8 cellular contexts compared by ENCODE assay signal in genomic region chr1:244836598-244836997, GRCh38. TPM values are rescaled to one million over a fixed set of nuclear protein-coding genes. Genes with fewer than 3 reads are reported as not detected.
DNase-seq lines count a peak whose midpoint lies in the region; ATAC-seq, FAIRE-seq and TF ChIP-seq lines count a peak whose summit lies in the region.

No MANE protein-coding gene starts in this region.

- H3K36me3 ChIP-seq in HUES6 (ENCODE audit: control insufficient read depth, insufficient read depth, low read length) (peaks cover 30% of the 10 kb centered on the region), bronchial epithelial cell (ENCODE audit: control insufficient read depth, insufficient read depth, low read length) (no peaks in the 10 kb centered on the region), mucosa of stomach (ENCODE audit: control insufficient read depth, insufficient read depth, low read length) (no peaks in the 10 kb centered on the region)

- H3K4me2 ChIP-seq in A549: peak overlapping the region; percentile 65

- FAIRE-seq in A549 (lab: Jason Lieb, UNC) (no peak), bronchial epithelial cell (lab: Jason Lieb, UNC) (no peak)

- TF ChIP-seq CTCF in A549 (IDR thresholded peaks at IDR 0.05) (no peak), bronchial epithelial cell (IDR thresholded peaks at IDR 0.05; ENCODE audit: insufficient read depth, low read length, severe bottlenecking) (no peak)

- H3K4me1 ChIP-seq in A549 (peaks cover 33% of the 10 kb centered on the region; the same call in 2 of the 3 replicates), HUES6 (ENCODE audit: control insufficient read depth, insufficient read depth, low read length) (peaks cover 17% of the 10 kb centered on the region; the same call in 1 of the 2 replicates), mucosa of stomach (ENCODE audit: control insufficient read depth, insufficient read depth, low read length) (peaks cover 21% of the 10 kb centered on the region)

- no peak for TF ChIP-seq EP300 in A549 (IDR thresholded peaks at IDR 0.05)

- no peak for ATAC-seq in A549
- no peak for ATAC-seq in GM18873 (IDR thresholded peaks at IDR 0.05; ENCODE audit: low FRiP score, unreplicated experiment)

- no peak for TF ChIP-seq POLR2A in A549 (IDR thresholded peaks at IDR 0.05; ENCODE audit: low read length)

- CTCF ChIA-PET in A549 (lab: Yijun Ruan, JAX): interaction anchor here (0.5 to 3.7 kb wide), 7 partner anchors 10 to 1918 kb away, joined by 3 to 18 read pairs (median 5); partner anchors contain the start of gene HNRNPU

- H3K27ac ChIP-seq in A549: peak overlapping the region; percentile 90 to 97
- peak overlapping the region; percentile 99; the same call in 1 of the 2 replicates for H3K27ac ChIP-seq in HUES6 (ENCODE audit: low read depth, low read length)

- no peaks in the 10 kb centered on the region for H3K27me3 ChIP-seq in HUES6 (ENCODE audit: control insufficient read depth, insufficient read depth, low read length)
- H3K27me3 ChIP-seq in bronchial epithelial cell (ENCODE audit: control insufficient read depth, insufficient read depth, low read length): no peaks in the 10 kb centered on the region
- H3K27me3 ChIP-seq in mucosa of stomach (ENCODE audit: control insufficient read depth, insufficient read depth, low read length): no peaks in the 10 kb centered on the region

- WGBS in A549 (ENCODE audit: missing lambda C conversion rate): 5% methylated on average over 3 of the region's 3 CpGs

- H3K4me3 ChIP-seq in A549 (peak overlapping the region; percentile 69), HUES6 (ENCODE audit: low read depth, low read length) (peak overlapping the region; percentile 87), bronchial epithelial cell (ENCODE audit: low read depth, low read length) (peak overlapping the region; percentile 70), mucosa of stomach (ENCODE audit: low read length) (peak overlapping the region; percentile 78)

- H3K9me3 ChIP-seq in A549 (no peaks in the 10 kb centered on the region), HUES6 (ENCODE audit: control insufficient read depth, insufficient read depth, low read depth, low read length) (no peaks in the 10 kb centered on the region), mucosa of stomach (ENCODE audit: control insufficient read depth, low read length) (no peaks in the 10 kb centered on the region)

- POLR2A ChIA-PET in A549 (lab: Yijun Ruan, JAX): interaction anchor here (0.6 to 3.9 kb wide), 8 partner anchors 11 to 206 kb away, joined by 3 to 57 read pairs (median 6); partner anchors contain the start of genes DESI2 and HNRNPU

- peak overlapping the region; percentile 99 for H3K9ac ChIP-seq in HUES6 (ENCODE audit: low read length)
- H3K9ac ChIP-seq in mucosa of stomach (ENCODE audit: low read length): peak overlapping the region; percentile 95

- DNase-seq in A549 (ENCODE audit: low read depth in 1 of 2, low spot score in 1 of 2): no peak
- no peak for DNase-seq in bronchial epithelial cell (ENCODE audit: low read depth)
- DNase-seq in GOT3 (lab: John Stamatoyannopoulos, UW): no peak
- no peak for DNase-seq in cerebellar nuclear complex (lab: John Stamatoyannopoulos, UW)
- no peak for DNase-seq in SIG-M5 (lab: John Stamatoyannopoulos, UW)

- TF ChIP-seq RAD21 in A549 (conservative IDR thresholded peaks at IDR 0.05 in 1 of 2, IDR thresholded peaks at IDR 0.05 in 1 of 2): no peak

TF ChIP-seq in A549, 52 proteins besides CTCF, POLR2A, EP300 and RAD21:
- no peak for TF ChIP-seq SMC3 (IDR thresholded peaks at IDR 0.05)
- TF ChIP-seq JUNB (IDR thresholded peaks at IDR 0.05): no peak
- no peak for TF ChIP-seq CHD2 (IDR thresholded peaks at IDR 0.05; ENCODE audit: low read length, partially characterized antibody)
- no peak for TF ChIP-seq NPAS2 (CRISPR knock-in tag; IDR thresholded peaks at IDR 0.05; ENCODE audit: borderline replicate concordance)
- no peak for TF ChIP-seq RFX5 (IDR thresholded peaks at IDR 0.05)
- TF ChIP-seq HOXB13 (CRISPR knock-in tag; IDR thresholded peaks at IDR 0.05; ENCODE audit: low read depth): no peak
- TF ChIP-seq HOXA7 (CRISPR knock-in tag; IDR thresholded peaks at IDR 0.05): no peak
- TF ChIP-seq ATOH8 (CRISPR knock-in tag; IDR thresholded peaks at IDR 0.05; ENCODE audit: low read depth): no peak
- TF ChIP-seq RCOR1 (IDR thresholded peaks at IDR 0.05; ENCODE audit: low read depth, low read length): no peak
- TF ChIP-seq REST (IDR thresholded peaks at IDR 0.05): no peak
- no peak for TF ChIP-seq MAX (IDR thresholded peaks at IDR 0.05)
- no peak for TF ChIP-seq KDM5A (IDR thresholded peaks at IDR 0.05)
- no peak for TF ChIP-seq PBX3 (IDR thresholded peaks at IDR 0.05)
- no peak for TF ChIP-seq HOXB5 (CRISPR knock-in tag; IDR thresholded peaks at IDR 0.05)
- TF ChIP-seq ZC3H11A (IDR thresholded peaks at IDR 0.05): no peak
- no peak for TF ChIP-seq KDM1A (IDR thresholded peaks at IDR 0.05; ENCODE audit: low read depth)
- TF ChIP-seq TP53 (CRISPR knock-in tag; IDR thresholded peaks at IDR 0.05): no peak

RNA-seq across cellular contexts. Expression of gene COX20, which starts 1.1 kb away (rescaled TPM):
- polyA plus RNA-seq in A549 (2011; rRNA removed) (28.1 and 65.4 TPM in 2 replicates), A549 (2017; fragmentation: RNase III; extraction: RNeasy Plus Mini Kit Qiagen cat#74134 plus additional on column Dnase treatment) (64.4 to 78.2 TPM (median 74.6 TPM) in 3 replicates)
- 12.6 and 14.4 TPM in 2 replicates for polyA plus RNA-seq in A549 (2012; cell fraction: cytosol; rRNA removed)
- polyA plus RNA-seq in A549 (2012; cell fraction: nucleus; rRNA removed): 3.5 and 6.2 TPM in 2 replicates
- 6.1 and 6.7 TPM in 2 replicates for polyA minus RNA-seq in A549 (2011; rRNA and poly(A)+ RNA removed)
- total RNA-seq in bronchial epithelial cell: 9.0 and 11.1 TPM in 2 replicates

RNA-seq across cellular contexts. Expression of gene HNRNPU, which starts 27.7 kb away (rescaled TPM):
- 345 and 529 TPM in 2 replicates for polyA plus RNA-seq in A549 (2011; rRNA removed)
- 132 and 167 TPM in 2 replicates for polyA plus RNA-seq in A549 (2012; cell fraction: cytosol; rRNA removed)
- polyA plus RNA-seq in A549 (2012; cell fraction: nucleus; rRNA removed): 136 and 185 TPM in 2 replicates
- polyA plus RNA-seq in A549 (2017; fragmentation: RNase III; extraction: RNeasy Plus Mini Kit Qiagen cat#74134 plus additional on column Dnase treatment): 449 to 465 TPM (median 455 TPM) in 3 replicates
- 330 and 400 TPM in 2 replicates for polyA minus RNA-seq in A549 (2011; rRNA and poly(A)+ RNA removed)
- total RNA-seq in bronchial epithelial cell: 259 and 495 TPM in 2 replicates
